In genomic region chr11:119382513-119382912, GRCh38 we compare ENCODE assay signal across 8 cellular contexts. TPM values are rescaled to one million over a fixed set of nuclear protein-coding genes. Genes with fewer than 3 reads are reported as not detected.
A peak's percentile ranks its signal among the peaks of the same experiment; 100 is the strongest.
DNase-seq lines count a peak whose midpoint lies in the region; TF ChIP-seq lines count a peak whose summit lies in the region.
"Not testable (repeated sequence)": the region's sequence is repeated elsewhere in the genome, so short reads cannot be mapped to it uniquely, and the experiment has no call there.
"Had no signal": no experiment of that assay in that cellular context is flagged by ENCODE, and none has a peak within 500 bp of the region (broad histone marks: within the 10 kb centered on the region; RNA-seq: fewer than 3 reads in every experiment).

No MANE protein-coding gene starts in this region.

- H3K4ac ChIP-seq in neuronal stem cell (ENCODE audit: low read length) = not testable (repeated sequence)

- H3F3A ChIP-seq in DOHH2 (ENCODE audit: control insufficient read depth, insufficient read depth); SU-DHL-6 (ENCODE audit: insufficient read depth): not testable (repeated sequence)

- not testable (repeated sequence) for H3K9me2 ChIP-seq in DOHH2 (replicated peaks; ENCODE audit: control insufficient read depth, low read length); Karpas-422 (replicated peaks; ENCODE audit: insufficient read depth, low read length); SU-DHL-6 (replicated peaks; ENCODE audit: insufficient read depth, low read length); hepatocyte (replicated peaks; ENCODE audit: insufficient read depth)

- not testable (repeated sequence) for H3K36me3 ChIP-seq in DOHH2 (ENCODE audit: control insufficient read depth, low read length); Karpas-422 (ENCODE audit: insufficient read depth, low read length); SU-DHL-6 (ENCODE audit: low read length); hepatocyte (replicated peaks; ENCODE audit: insufficient read depth, low read depth); neuronal stem cell (replicated peaks in 1 of 2; ENCODE audit: control insufficient read depth in 2 of 2, insufficient read depth in 2 of 2, low read length in 2 of 2); suprapubic skin

- H2BK15ac ChIP-seq in neuronal stem cell (ENCODE audit: low read length) = not testable (repeated sequence)

- H3K79me2 ChIP-seq in DOHH2 (ENCODE audit: control insufficient read depth, low read length); Karpas-422 (ENCODE audit: low read length); SU-DHL-6 (ENCODE audit: insufficient read depth, low read length); hepatocyte: not testable (repeated sequence)

- not testable (repeated sequence) for H4K91ac ChIP-seq in neuronal stem cell (ENCODE audit: low read depth, low read length, poor library complexity)

- WGBS in hepatocyte (ENCODE audit: low lambda C conversion rate, missing lambda C conversion rate) = 93% methylated on average over 14 of the region's 14 CpGs
- no CpG with 5 or more reads among the region's 14 CpGs for WGBS in neuronal stem cell (ENCODE audit: extremely low coverage in 2 of 2, insufficient read length in 2 of 2, insufficient replicate concordance in 1 of 2), 2 donors
- WGBS in suprapubic skin = 87% methylated on average over 14 of the region's 14 CpGs

- H3K4me1 ChIP-seq in DOHH2 (ENCODE audit: control insufficient read depth, low read length) (peaks cover 35% of the 10 kb centered on the region), Karpas-422 (ENCODE audit: low read length) (peaks cover 46% of the 10 kb centered on the region), hepatocyte (ENCODE audit: insufficient read depth) (peaks cover 13% of the 10 kb centered on the region), neuronal stem cell (ENCODE audit: control insufficient read depth in 2 of 2, insufficient read depth in 1 of 2, low read depth in 1 of 2, low read length in 2 of 2) (peaks cover 7 to 23% of the 10 kb centered on the region in 2 donors), suprapubic skin (peaks cover 18% of the 10 kb centered on the region)

- H3K27ac ChIP-seq in DOHH2 (ENCODE audit: low read depth, low read length); Karpas-422 (ENCODE audit: low read length); SU-DHL-6 (ENCODE audit: low read depth, low read length); hepatocyte; neuronal stem cell (replicated peaks; ENCODE audit: low read length); suprapubic skin: not testable (repeated sequence)

- not testable (repeated sequence) for H4K20me1 ChIP-seq in DOHH2 (ENCODE audit: control insufficient read depth, insufficient read depth, low read depth, low read length); Karpas-422 (ENCODE audit: insufficient read depth, low read depth, low read length); SU-DHL-6 (ENCODE audit: low read depth, low read length); hepatocyte (ENCODE audit: insufficient read depth, poor library complexity, severe bottlenecking)

- TF ChIP-seq EP300 in suprapubic skin (IDR thresholded peaks at IDR 0.05) = not testable (repeated sequence)

- not testable (repeated sequence) for H3K18ac ChIP-seq in neuronal stem cell (ENCODE audit: low read length)

- H3K4me2 ChIP-seq in DOHH2 (ENCODE audit: low read length) (peak overlapping the region; percentile 95), Karpas-422 (ENCODE audit: low read depth, low read length, poor library complexity, severe bottlenecking) (peak overlapping the region; percentile 79), SU-DHL-6 (ENCODE audit: low read depth, low read length, poor library complexity, severe bottlenecking) (peak overlapping the region; percentile 62), hepatocyte (peak overlapping the region; percentile 80)
- H3K4me2 ChIP-seq in neuronal stem cell (ENCODE audit: insufficient read depth, low read length, poor library complexity, severe bottlenecking) = not testable (repeated sequence)

- H3K27me3 ChIP-seq in DOHH2 (ENCODE audit: control insufficient read depth, low read length); Karpas-422 (ENCODE audit: low read length); SU-DHL-6 (ENCODE audit: low read length); suprapubic skin: not testable (repeated sequence)
- H3K27me3 ChIP-seq in hepatocyte (peaks cover 10% of the 10 kb centered on the region), neuronal stem cell (ENCODE audit: control insufficient read depth in 3 of 3, insufficient read depth in 3 of 3, low read depth in 1 of 3, low read length in 3 of 3) (peaks cover 0 to 44% (median 4%) of the 10 kb centered on the region in 3 experiments)

- not testable (repeated sequence) for TF ChIP-seq POLR2A in suprapubic skin (IDR thresholded peaks at IDR 0.05)

- not testable (repeated sequence) for H3K9ac ChIP-seq in Karpas-422 (ENCODE audit: low read length); SU-DHL-6 (ENCODE audit: low read length); neuronal stem cell (ENCODE audit: low read depth, low read length, poor library complexity)

- not testable (repeated sequence) for H2BK5ac ChIP-seq in neuronal stem cell (ENCODE audit: low read length)

- H3K23ac ChIP-seq in neuronal stem cell (ENCODE audit: low read depth, low read length, poor library complexity) = not testable (repeated sequence)

- not testable (repeated sequence) for DNase-seq in Karpas-422; hepatocyte (ENCODE audit: low spot score); neuronal stem cell (ENCODE audit: low spot score); suprapubic skin (ENCODE audit: low spot score in 2 of 2)

- not testable (repeated sequence) for H2BK12ac ChIP-seq in neuronal stem cell (ENCODE audit: low read length)

- not testable (repeated sequence) for H2AFZ ChIP-seq in Karpas-422 (ENCODE audit: low read length); SU-DHL-6 (ENCODE audit: low read depth, low read length, severe bottlenecking); hepatocyte
- H2AFZ ChIP-seq in neuronal stem cell (ENCODE audit: low read length) = peak overlapping the region; percentile 92

- H4K8ac ChIP-seq in neuronal stem cell (ENCODE audit: low read depth, low read length) = not testable (repeated sequence)

- H2BK120ac ChIP-seq in neuronal stem cell (ENCODE audit: low read depth, low read length) = not testable (repeated sequence)

- not testable (repeated sequence) for H3K9me3 ChIP-seq in DOHH2 (ENCODE audit: control insufficient read depth, insufficient read depth, low read length); Karpas-422 (ENCODE audit: low read length); SU-DHL-6 (ENCODE audit: insufficient read depth, low read length); hepatocyte (ENCODE audit: low read depth); neuronal stem cell (replicated peaks in 1 of 2; ENCODE audit: control insufficient read depth in 2 of 2, insufficient read depth in 1 of 2, low read depth in 1 of 2, low read length in 2 of 2); suprapubic skin

- not testable (repeated sequence) for H3K79me1 ChIP-seq in neuronal stem cell (ENCODE audit: low read depth, low read length)

- H3K4me3 ChIP-seq in DOHH2 (ENCODE audit: low read length) = peak overlapping the region; percentile 84
- H3K4me3 ChIP-seq in Karpas-422 (ENCODE audit: low read length) = peak overlapping the region; percentile 59; the same call in 1 of the 2 replicates
- H3K4me3 ChIP-seq in SU-DHL-6 (ENCODE audit: insufficient read depth, low read length, poor library complexity, severe bottlenecking) = peak overlapping the region; percentile 55
- H3K4me3 ChIP-seq in hepatocyte; neuronal stem cell (ENCODE audit: low read length in 2 of 2): not testable (repeated sequence)
- H3K4me3 ChIP-seq in suprapubic skin = peak overlapping the region; percentile 44

- not testable (repeated sequence) for H2AK5ac ChIP-seq in neuronal stem cell (ENCODE audit: low read depth, low read length)

- not testable (repeated sequence) for H3K14ac ChIP-seq in neuronal stem cell (ENCODE audit: low read length)

- TF ChIP-seq CTCF in DOHH2 (IDR thresholded peaks at IDR 0.05; ENCODE audit: low read depth, low read length, poor library complexity, severe bottlenecking); SU-DHL-6 (IDR thresholded peaks at IDR 0.05; ENCODE audit: insufficient read depth, low read length, poor library complexity, severe bottlenecking); hepatocyte (IDR thresholded peaks at IDR 0.05; ENCODE audit: poor library complexity); suprapubic skin (IDR thresholded peaks at IDR 0.05): not testable (repeated sequence)

RNA-seq across cellular contexts. Expression of gene USP2, which starts 1.0 kb away (rescaled TPM):
- total RNA-seq in Karpas-422 (2014; rRNA removed; shearing (Covaris generic); ENCODE audit: low replicate concordance) = 15.4 and 16.9 TPM in 2 replicates
- 7.3 and 8.1 TPM in 2 replicates for total RNA-seq in hepatocyte
- 23.5 and 35.7 TPM in 2 replicates for polyA plus RNA-seq in hepatocyte
- 4.2 TPM for polyA plus RNA-seq in neuronal stem cell (2013, experiment 1 of 2)
- polyA plus RNA-seq in neuronal stem cell (2013, experiment 2 of 2) = 4.4 TPM
- 10 to 100 TPM in 3 of 4 donors, 1 to 10 TPM in 1; 5.9 to 25.4 (median 15.2) TPM for total RNA-seq in suprapubic skin
- polyA plus RNA-seq: CD14-positive monocyte had no signal

RNA-seq across cellular contexts. Expression of gene MFRP, which starts 36.0 kb away (rescaled TPM):
- not detected in 2 replicates for total RNA-seq in Karpas-422 (2014; rRNA removed; shearing (Covaris generic); ENCODE audit: low replicate concordance)
- 0.08 TPM in 1 of 2 replicates, not detected in the other for total RNA-seq in hepatocyte
- polyA plus RNA-seq in hepatocyte = not detected in 2 replicates
- polyA plus RNA-seq in neuronal stem cell (2013, experiment 1 of 2) = not detected
- not detected for polyA plus RNA-seq in neuronal stem cell (2013, experiment 2 of 2)
- under 1 TPM in 1 of 4 donors, not detected in 3; 0.11 TPM for total RNA-seq in suprapubic skin
- total RNA-seq: Caco-2 had no signal
- polyA plus RNA-seq: CD14-positive monocyte had no signal

RNA-seq across cellular contexts. Expression of gene THY1, which starts 40.5 kb away (rescaled TPM):
- total RNA-seq in Karpas-422 (2014; rRNA removed; shearing (Covaris generic); ENCODE audit: low replicate concordance) = not detected in 2 replicates
- total RNA-seq in hepatocyte = 43.3 and 52.1 TPM in 2 replicates
- polyA plus RNA-seq in hepatocyte = 117 and 156 TPM in 2 replicates
- polyA plus RNA-seq in neuronal stem cell (2013, experiment 1 of 2) = 85.1 TPM
- polyA plus RNA-seq in neuronal stem cell (2013, experiment 2 of 2) = 84.3 TPM
- 10 to 100 TPM in 1 of 4 donors, 1 to 10 TPM in 3; 3.5 to 18.8 (median 6.9) TPM for total RNA-seq in suprapubic skin
- total RNA-seq: Caco-2 had no signal
- polyA plus RNA-seq: CD14-positive monocyte had no signal

RNA-seq across cellular contexts. Expression of gene C1QTNF5, which starts 41.8 kb away (rescaled TPM):
- total RNA-seq in Karpas-422 (2014; rRNA removed; shearing (Covaris generic); ENCODE audit: low replicate concordance) = not detected in 2 replicates
- total RNA-seq in hepatocyte (12.5 and 13.7 TPM in 2 replicates), suprapubic skin (1 to 10 TPM; 3.7 to 9.8 (median 4.9) TPM)
- 18.0 and 23.6 TPM in 2 replicates for polyA plus RNA-seq in hepatocyte
- polyA plus RNA-seq in neuronal stem cell (2013, experiment 1 of 2) = 3.1 TPM
- polyA plus RNA-seq in neuronal stem cell (2013, experiment 2 of 2) = 3.3 TPM
- polyA plus RNA-seq: CD14-positive monocyte had no signal

RNA-seq across cellular contexts. Expression of gene RNF26, which starts 48.2 kb away (rescaled TPM):
- total RNA-seq in Karpas-422 (2014; rRNA removed; shearing (Covaris generic); ENCODE audit: low replicate concordance) = 3.9 and 8.8 TPM in 2 replicates
- total RNA-seq in hepatocyte = 15.5 and 15.8 TPM in 2 replicates
- polyA plus RNA-seq in hepatocyte = 35.5 and 46.9 TPM in 2 replicates
- 79.3 TPM for polyA plus RNA-seq in neuronal stem cell (2013, experiment 1 of 2)
- polyA plus RNA-seq in neuronal stem cell (2013, experiment 2 of 2) = 79.8 TPM
- total RNA-seq in suprapubic skin = 10 to 100 TPM; 13.3 to 21.4 (median 15.4) TPM
